ENCODE assay signal across 21 cellular contexts in genomic region chr10:128295003-128295402, GRCh38.
"Had no signal": no experiment of that assay in that cellular context is flagged by ENCODE, and none has a peak within 500 bp of the region (broad histone marks: within the 10 kb centered on the region; RNA-seq: fewer than 3 reads in every experiment).

No MANE protein-coding gene starts in this region.

- FAIRE-seq: endometrium had no signal

- H3K9me3 ChIP-seq: ascending aorta, prostate gland had no signal

- H3K4me3 Mint-ChIP-seq: activated CD4-positive, alpha-beta T cell treated with anti-CD3 and anti-CD28 coated beads, Interleukin-2, amount 10 ng/mL, durations not matched to agents 24 days and 14 days; activated naive CD4-positive, alpha-beta T cell treated with anti-CD3 and anti-CD28 coated beads, Interleukin-2, amount 50 U/mL, for 24 hours; immature natural killer cell; memory B cell; neural crest cell had no signal

- H3K27me3 Mint-ChIP-seq: activated CD4-positive, alpha-beta T cell treated with anti-CD3 and anti-CD28 coated beads, Interleukin-2, amount 10 ng/mL, durations not matched to agents 24 days and 14 days had no signal

- H3K27ac Mint-ChIP-seq: activated CD4-positive, alpha-beta T cell treated with anti-CD3 and anti-CD28 coated beads, Interleukin-2, amount 10 ng/mL, durations not matched to agents 24 days and 14 days; activated naive CD4-positive, alpha-beta T cell treated with anti-CD3 and anti-CD28 coated beads, Interleukin-2, amount 50 U/mL, for 24 hours; immature natural killer cell; memory B cell had no signal

- DNase-seq: activated CD4-positive, alpha-beta T cell treated with anti-CD3 and anti-CD28 coated beads, Interleukin-2, amount 10 ng/mL, durations not matched to agents 24 days and 14 days; activated CD8-positive, alpha-beta memory T cell treated with anti-CD3 and anti-CD28 coated beads for 24 hours; activated CD8-positive, alpha-beta memory T cell treated with anti-CD3 and anti-CD28 coated beads, Interleukin-2, amount 50 U/mL, for 48 hours; activated effector memory CD4-positive, alpha-beta T cell treated with anti-CD3 and anti-CD28 coated beads, Interleukin-2, amount 50 U/mL, for 16 hours; activated T-cell treated with anti-CD3 and anti-CD28 coated beads, Interleukin-2, amount 50 U/mL, for 48 hours; gastrocnemius medialis; head of caudate nucleus; immature natural killer cell; kidney glomerular epithelial cell; stimulated activated CD4-positive, alpha-beta T cell treated with anti-CD3 and anti-CD28 coated beads, Interleukin-12 subunit alpha, Interleukin-12 subunit beta, amount 100 ng/mL, for 4 hours; stimulated activated CD4-positive, alpha-beta T cell treated with anti-CD3 and anti-CD28 coated beads, Interleukin-1b, Interleukin-23, amount 100 ng/mL, for 48 hours; stimulated activated CD8-positive, alpha-beta memory T cell treated with anti-CD3 and anti-CD28 coated beads, Interleukin-4, amount 100 ng/mL, for 48 hours; stimulated activated naive CD4-positive, alpha-beta T cell had no signal

- H3K4me1 ChIP-seq: ascending aorta, gastrocnemius medialis, prostate gland had no signal

- H3K4me3 ChIP-seq: ascending aorta, coronary artery, gastrocnemius medialis, prostate gland, right atrium auricular region had no signal

- H3K27ac ChIP-seq: ascending aorta, coronary artery, gastrocnemius medialis, prostate gland, right atrium auricular region had no signal

- H3K36me3 Mint-ChIP-seq: memory B cell had no signal

- H3K36me3 ChIP-seq: ascending aorta, gastrocnemius medialis, prostate gland, right atrium auricular region had no signal

- H3K27me3 ChIP-seq: ascending aorta, right atrium auricular region had no signal

- H3K4me1 Mint-ChIP-seq: activated CD4-positive, alpha-beta T cell treated with anti-CD3 and anti-CD28 coated beads, Interleukin-2, amount 10 ng/mL, durations not matched to agents 24 days and 14 days; activated naive CD4-positive, alpha-beta T cell treated with anti-CD3 and anti-CD28 coated beads, Interleukin-2, amount 50 U/mL, for 24 hours; immature natural killer cell; memory B cell; neural crest cell had no signal

- H3K9me3 Mint-ChIP-seq: activated CD4-positive, alpha-beta T cell treated with anti-CD3 and anti-CD28 coated beads, Interleukin-2, amount 10 ng/mL, durations not matched to agents 24 days and 14 days had no signal
